In the genomic region with DNA sequence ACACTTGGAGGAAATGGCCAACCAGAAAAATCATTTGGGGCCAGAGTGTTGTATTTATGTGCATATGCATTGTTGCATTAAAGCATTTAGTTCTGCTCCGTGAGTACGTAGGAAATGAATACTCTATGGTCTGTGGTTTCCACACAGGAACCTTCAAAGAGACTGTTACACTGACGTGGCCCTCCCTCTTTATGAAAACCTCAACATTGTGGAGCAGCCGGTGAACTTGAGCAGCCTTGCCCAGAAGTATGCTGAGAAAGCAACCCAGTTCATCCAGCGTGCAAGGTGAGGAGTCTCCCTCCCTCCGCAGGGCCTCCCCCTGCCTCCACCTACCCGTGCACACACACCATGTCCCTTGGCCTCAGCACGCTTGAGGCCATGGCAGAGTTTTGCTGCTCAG, we compare ENCODE assay signal across 9 cellular contexts.
DNase-seq lines count a peak whose midpoint lies in the region; ATAC-seq and TF ChIP-seq lines count a peak whose summit lies in the region.
"Had no signal": no experiment of that assay in that cellular context is flagged by ENCODE, and none has a peak within 500 bp of the region (broad histone marks: within the 10 kb centered on the region; RNA-seq: fewer than 3 reads in every experiment).

No MANE protein-coding gene starts in this region.

- H3K36me3 ChIP-seq in aorta (ENCODE audit: control insufficient read depth in 1 of 2, insufficient read depth in 2 of 2, low read length in 1 of 2): no peaks in the 10 kb centered on the region
- peaks cover 0 to 14% of the 10 kb centered on the region in 2 donors for H3K36me3 ChIP-seq in gastroesophageal sphincter

- TF ChIP-seq CTCF in GM20000 (IDR thresholded peaks at IDR 0.05; ENCODE audit: extremely low read depth, missing control alignments): no peak
- no peak for TF ChIP-seq CTCF in gastroesophageal sphincter (IDR thresholded peaks at IDR 0.05)

- no peaks in the 10 kb centered on the region for H3K4me1 ChIP-seq in aorta (ENCODE audit: control insufficient read depth in 1 of 2, insufficient read depth in 2 of 2, low read length in 2 of 2)
- H3K4me1 ChIP-seq in gastroesophageal sphincter: no peaks in the 10 kb centered on the region

- TF ChIP-seq EP300 in gastroesophageal sphincter (IDR thresholded peaks at IDR 0.05): no peak

- no peaks in the 10 kb centered on the region for H3K27me3 ChIP-seq in aorta (ENCODE audit: control insufficient read depth in 1 of 2, insufficient read depth in 2 of 2, low read length in 1 of 2)
- H3K27me3 ChIP-seq in gastroesophageal sphincter: no peaks in the 10 kb centered on the region

- H3K27me3 Mint-ChIP-seq in activated T-cell treated with anti-CD3 and anti-CD28 coated beads, Interleukin-2, amount 50 U/mL, for 24 hours: no peaks in the 10 kb centered on the region

- peaks cover 59% of the 10 kb centered on the region for H3K4me1 Mint-ChIP-seq in activated T-cell treated with anti-CD3 and anti-CD28 coated beads, Interleukin-2, amount 50 U/mL, for 24 hours (ENCODE audit: low read depth)

- DNase-seq in GM20000 (ENCODE audit: low spot score): peak; percentile 58
- peak; percentile 93 to 96 for DNase-seq in Kasumi-1 (lab: John Stamatoyannopoulos, UW)
- peak; percentile 66 for DNase-seq in activated T-cell treated with anti-CD3 and anti-CD28 coated beads, Interleukin-2, amount 50 U/mL, for 24 hours
- DNase-seq in stimulated activated CD4-positive, alpha-beta T cell treated with anti-CD3 and anti-CD28 coated beads, Interleukin-12 subunit alpha, Interleukin-12 subunit beta, amount 100 ng/mL, for 4 hours: peak; percentile 27
- no peak for DNase-seq in COR-L47 (lab: John Stamatoyannopoulos, UW)
- no peak for DNase-seq in aorta
- DNase-seq in HUDEP-2 (lab: John Stamatoyannopoulos, UW; ENCODE audit: unreplicated experiment in 76 of 76): no peak

- H3K27ac ChIP-seq in aorta (ENCODE audit: low read depth in 1 of 2, low read length in 2 of 2) (no peak overlapping the region), gastroesophageal sphincter (no peak overlapping the region)

- no peaks in the 10 kb centered on the region for H3K9me3 Mint-ChIP-seq in activated T-cell treated with anti-CD3 and anti-CD28 coated beads, Interleukin-2, amount 50 U/mL, for 24 hours

- TF ChIP-seq POLR2A in gastroesophageal sphincter (IDR thresholded peaks at IDR 0.05): no peak

- intact Hi-C loops in aorta (cut with DNase I): no loop called here

- ATAC-seq in aorta (ENCODE audit: low FRiP score): no peak
- ATAC-seq in gastroesophageal sphincter: no peak
- ATAC-seq: Panc1 had no signal

- H3K4me3 ChIP-seq in aorta (ENCODE audit: low read length in 2 of 2) (no peak overlapping the region), gastroesophageal sphincter (no peak overlapping the region)

- H3K27ac Mint-ChIP-seq in activated T-cell treated with anti-CD3 and anti-CD28 coated beads, Interleukin-2, amount 50 U/mL, for 24 hours: peak overlapping the region; percentile 51

- peak overlapping the region; percentile 30 for H3K4me3 Mint-ChIP-seq in activated T-cell treated with anti-CD3 and anti-CD28 coated beads, Interleukin-2, amount 50 U/mL, for 24 hours

- WGBS in aorta, 2 donors: 85 to 90% methylated on average over 8 of the region's 8 CpGs
- 81 to 92% methylated on average over 3 to 6 of the region's 8 CpGs for WGBS in gastroesophageal sphincter (ENCODE audit: low coverage in 1 of 2), 2 donors

- H3K9me3 ChIP-seq in aorta (ENCODE audit: control insufficient read depth, low read length): no peaks in the 10 kb centered on the region
- H3K9me3 ChIP-seq in gastroesophageal sphincter: no peaks in the 10 kb centered on the region

- no peaks in the 10 kb centered on the region for H3K36me3 Mint-ChIP-seq in activated T-cell treated with anti-CD3 and anti-CD28 coated beads, Interleukin-2, amount 50 U/mL, for 24 hours (ENCODE audit: low read depth)

Comparison
In these comparisons a context has a peak if more than half of its experiments do, and no peak if none do; other contexts are left out.
1. DNase-seq: peak in GM20000 (single experiment), Kasumi-1 (2 of 2), activated T-cell treated with anti-CD3 and anti-CD28 coated beads, Interleukin-2, amount 50 U/mL, for 24 hours (single experiment) and stimulated activated CD4-positive, alpha-beta T cell treated with anti-CD3 and anti-CD28 coated beads, Interleukin-12 subunit alpha, Interleukin-12 subunit beta, amount 100 ng/mL, for 4 hours (single experiment); none in COR-L47 (single experiment), aorta (0 of 2) and HUDEP-2 (0 of 76).